14 cellular contexts compared by ENCODE assay signal in genomic region chr1:173043253-173043652, GRCh38. TPM values are rescaled to one million over a fixed set of nuclear protein-coding genes. Genes with fewer than 3 reads are reported as not detected.
A peak's percentile ranks its signal among the peaks of the same experiment; 100 is the strongest.
DNase-seq lines count a peak whose midpoint lies in the region; ATAC-seq, FAIRE-seq and TF ChIP-seq lines count a peak whose summit lies in the region.
"Had no signal": no experiment of that assay in that cellular context is flagged by ENCODE, and none has a peak within 500 bp of the region (broad histone marks: within the 10 kb centered on the region; RNA-seq: fewer than 3 reads in every experiment).

No MANE protein-coding gene starts in this region.

- CTCF ChIA-PET in RWPE1 (lab: Yijun Ruan, JAX): no interaction called here

- H3K4me3 ChIP-seq in SJSA1 (no peak overlapping the region), fibroblast of villous mesenchyme (ENCODE audit: low read depth, low read length) (no peak overlapping the region)
- H3K4me3 ChIP-seq: cardiac muscle cell had no signal

- peaks cover 31% of the 10 kb centered on the region for H3K4me1 ChIP-seq in SJSA1 (replicated peaks)

- no peak for ATAC-seq in HG02981 (IDR thresholded peaks at IDR 0.05; ENCODE audit: unreplicated experiment)
- no peak for ATAC-seq in GM19324 (IDR thresholded peaks at IDR 0.05; ENCODE audit: low FRiP score, unreplicated experiment)
- ATAC-seq: left colon had no signal

- no peaks in the 10 kb centered on the region for H3K27me3 ChIP-seq in SJSA1 (replicated peaks)
- H3K27me3 ChIP-seq: cardiac muscle cell had no signal

- peak; percentile 74 for FAIRE-seq in H54 (lab: Jason Lieb, UNC)
- FAIRE-seq: TTC549 had no signal

- no peak for TF ChIP-seq CTCF in fibroblast of villous mesenchyme (IDR thresholded peaks at IDR 0.05; ENCODE audit: insufficient read depth, low read depth, low read length)
- TF ChIP-seq CTCF in RWPE1 (conservative IDR thresholded peaks at IDR 0.05; ENCODE audit: low read depth): no peak

- H3K27ac ChIP-seq in SJSA1 (peak overlapping the region; percentile 97), RWPE1 (no peak overlapping the region)
- H3K27ac ChIP-seq: C4-2B, cardiac muscle cell had no signal

- DNase-seq in AG08395 (ENCODE audit: low spot score) (peak; percentile 18), H54 (ENCODE audit: insufficient read length, low spot score) (no peak), SJSA1 (ENCODE audit: low read depth in 1 of 2, low spot score in 2 of 2) (no peak), fibroblast of villous mesenchyme (ENCODE audit: low read depth) (peak; percentile 39), RWPE1 (ENCODE audit: low spot score) (no peak)
- DNase-seq in central memory CD4-positive, alpha-beta T cell: no peak
- DNase-seq: activated T-cell treated with anti-CD3 and anti-CD28 coated beads, Interleukin-2, amount 50 U/mL, for 24 hours; left colon; NCI-H2029 treated with DMSO at 0.1 percent for 48 hours had no signal

- TF ChIP-seq POLR2A in H54 (IDR thresholded peaks at IDR 0.05; ENCODE audit: low read depth, low read length): no peak

- no peaks in the 10 kb centered on the region for H3K9me3 ChIP-seq in SJSA1 (replicated peaks)

- POLR2A ChIA-PET in RWPE1 (lab: Yijun Ruan, JAX; ENCODE audit: low non-redundant PET): no interaction called here

- H3K36me3 ChIP-seq in SJSA1: no peaks in the 10 kb centered on the region
- H3K36me3 ChIP-seq: cardiac muscle cell had no signal

RNA-seq across cellular contexts. Expression of gene TNFSF18, which starts 7.5 kb away (rescaled TPM):
- 0.05 TPM in 1 of 2 replicates, not detected in the other for total RNA-seq in SJSA1 (2014; rRNA removed; shearing (Covaris generic))
- 2.9 and 11.2 TPM in 2 replicates for total RNA-seq in fibroblast of villous mesenchyme

Comparison
In these comparisons a context has a peak if more than half of its experiments do, and no peak if none do; other contexts are left out.
1. DNase-seq: peak in AG08395 (single experiment) and fibroblast of villous mesenchyme (single experiment); none in H54 (single experiment), SJSA1 (0 of 2), central memory CD4-positive, alpha-beta T cell (single experiment) and RWPE1 (single experiment).